In genomic region chr9:134964686-134965085, GRCh38 we compare ENCODE assay signal across 25 cellular contexts. TPM values are rescaled to one million over a fixed set of nuclear protein-coding genes. Genes with fewer than 3 reads are reported as not detected.
DNase-seq lines count a peak whose midpoint lies in the region; ATAC-seq and TF ChIP-seq lines count a peak whose summit lies in the region.
"Had no signal": no experiment of that assay in that cellular context is flagged by ENCODE, and none has a peak within 500 bp of the region (broad histone marks: within the 10 kb centered on the region; RNA-seq: fewer than 3 reads in every experiment).

No MANE protein-coding gene starts in this region.

- H3K4me1 Mint-ChIP-seq in activated T-cell treated with anti-CD3 and anti-CD28 coated beads, Interleukin-2, amount 50 U/mL, for 4 hours (ENCODE audit: low read depth) = no peaks in the 10 kb centered on the region
- no peaks in the 10 kb centered on the region for H3K4me1 Mint-ChIP-seq in endodermal cell
- H3K4me1 Mint-ChIP-seq: CD4-positive, CD25-positive, alpha-beta regulatory T cell had no signal

- ATAC-seq in activated T-cell treated with anti-CD3 and anti-CD28 coated beads, Interleukin-2, amount 50 U/mL, for 4 hours = no peak
- ATAC-seq in upper lobe of right lung = no peak

- H3K9me3 ChIP-seq in endodermal cell (ENCODE audit: control insufficient read depth, low read length) (no peaks in the 10 kb centered on the region), osteoblast (ENCODE audit: low read depth, low read length) (no peaks in the 10 kb centered on the region), upper lobe of right lung (no peaks in the 10 kb centered on the region)
- H3K9me3 ChIP-seq: MG63, SJSA1 had no signal

- H3K9me3 Mint-ChIP-seq in activated T-cell treated with anti-CD3 and anti-CD28 coated beads, Interleukin-2, amount 50 U/mL, for 4 hours = no peaks in the 10 kb centered on the region
- no peaks in the 10 kb centered on the region for H3K9me3 Mint-ChIP-seq in endodermal cell
- H3K9me3 Mint-ChIP-seq: CD4-positive, CD25-positive, alpha-beta regulatory T cell had no signal

- H3K79me2 ChIP-seq in osteoblast (ENCODE audit: insufficient read depth, low read length) = no peaks in the 10 kb centered on the region

- H4K20me1 ChIP-seq in osteoblast (ENCODE audit: insufficient read depth, low read length) = no peaks in the 10 kb centered on the region

- H3K4me1 ChIP-seq in endodermal cell (ENCODE audit: control insufficient read depth, insufficient read depth, low read length) = no peaks in the 10 kb centered on the region
- peaks cover 3% of the 10 kb centered on the region for H3K4me1 ChIP-seq in osteoblast (ENCODE audit: insufficient read depth, low read length)
- peaks cover 4% of the 10 kb centered on the region for H3K4me1 ChIP-seq in upper lobe of right lung
- H3K4me1 ChIP-seq: SJSA1 had no signal

- no peak overlapping the region for H3K4me2 ChIP-seq in osteoblast (ENCODE audit: insufficient read depth, low read length)
- H3K4me2 ChIP-seq: PC-9 had no signal

- TF ChIP-seq CTCF in endodermal cell (conservative IDR thresholded peaks at IDR 0.05) (no peak), osteoblast (IDR thresholded peaks at IDR 0.05; ENCODE audit: extremely low read depth, low read depth, low read length) (no peak), upper lobe of right lung (IDR thresholded peaks at IDR 0.05) (no peak)

- H3K27ac ChIP-seq in endodermal cell (ENCODE audit: low read depth, low read length) (no peak overlapping the region), osteoblast (ENCODE audit: low read depth, low read length) (no peak overlapping the region), upper lobe of right lung (no peak overlapping the region)
- H3K27ac ChIP-seq: PC-9, SJSA1 had no signal

- peak; percentile 3 for DNase-seq in activated T-cell treated with anti-CD3 and anti-CD28 coated beads, Interleukin-2, amount 50 U/mL, for 4 hours
- DNase-seq in activated T-cell treated with anti-CD3 and anti-CD28 coated beads, Interleukin-2, amount 50 U/mL, for 1 hour = no peak
- DNase-seq in endodermal cell = peak; percentile 20
- peak; percentile 78 for DNase-seq in osteoblast (ENCODE audit: insufficient read length, low spot score, missing footprints)
- peak; percentile 11 for DNase-seq in upper lobe of right lung
- no peak for DNase-seq in occipital lobe (lab: John Stamatoyannopoulos, UW)
- no peak for DNase-seq in COLO668 (lab: John Stamatoyannopoulos, UW; ENCODE audit: unreplicated experiment)
- DNase-seq: CD4-positive, CD25-positive, alpha-beta regulatory T cell; IMR-90; KG1; MG63; NCI-H1105 treated with DMSO at 0.1 percent for 48 hours; NCI-H146; NCI-H1930; NCI-H446; NCI-H524 treated with DMSO at 0.1 percent for 48 hours; NCI-H774; PC-9; Right ventricle myocardium superior had no signal

- H3K27me3 ChIP-seq in endodermal cell (ENCODE audit: control insufficient read depth, insufficient read depth, low read length, poor library complexity, severe bottlenecking) (no peaks in the 10 kb centered on the region), osteoblast (ENCODE audit: insufficient read depth, low read length) (no peaks in the 10 kb centered on the region), upper lobe of right lung (peaks cover 10% of the 10 kb centered on the region)
- H3K27me3 ChIP-seq: MG63 had no signal

- no peaks in the 10 kb centered on the region for H3K36me3 Mint-ChIP-seq in activated T-cell treated with anti-CD3 and anti-CD28 coated beads, Interleukin-2, amount 50 U/mL, for 4 hours (ENCODE audit: insufficient read depth)
- no peaks in the 10 kb centered on the region for H3K36me3 Mint-ChIP-seq in endodermal cell (ENCODE audit: low read depth)
- H3K36me3 Mint-ChIP-seq: CD4-positive, CD25-positive, alpha-beta regulatory T cell had no signal

- H3K9ac ChIP-seq in endodermal cell (ENCODE audit: extremely low read depth, low read length, poor library complexity, severe bottlenecking) = no peak overlapping the region

- WGBS in endodermal cell (ENCODE audit: insufficient coverage in 1 of 2, insufficient read length in 1 of 2), 2 experiments = 96 to 100% methylated on average over 3 to 7 of the region's 7 CpGs

- H3K27ac Mint-ChIP-seq in endodermal cell = no peak overlapping the region
- H3K27ac Mint-ChIP-seq: CD4-positive, CD25-positive, alpha-beta regulatory T cell had no signal

- intact Hi-C loops in upper lobe of right lung (cut with DNase I) = no loop called here

- no peak overlapping the region for H3K4me3 ChIP-seq in endodermal cell (ENCODE audit: low read length)
- no peak overlapping the region for H3K4me3 ChIP-seq in osteoblast (ENCODE audit: insufficient read depth, low read length)
- no peak overlapping the region for H3K4me3 ChIP-seq in upper lobe of right lung
- H3K4me3 ChIP-seq: MG63, PC-9, SJSA1 had no signal

- H3K4me3 Mint-ChIP-seq in activated T-cell treated with anti-CD3 and anti-CD28 coated beads, Interleukin-2, amount 50 U/mL, for 4 hours = no peak overlapping the region
- H3K4me3 Mint-ChIP-seq in endodermal cell = no peak overlapping the region
- H3K4me3 Mint-ChIP-seq: CD4-positive, CD25-positive, alpha-beta regulatory T cell had no signal

- H3K27me3 Mint-ChIP-seq in activated T-cell treated with anti-CD3 and anti-CD28 coated beads, Interleukin-2, amount 50 U/mL, for 4 hours (ENCODE audit: low read depth) = peaks cover 8% of the 10 kb centered on the region
- H3K27me3 Mint-ChIP-seq in endodermal cell (ENCODE audit: insufficient read depth) = no peaks in the 10 kb centered on the region
- H3K27me3 Mint-ChIP-seq: CD4-positive, CD25-positive, alpha-beta regulatory T cell had no signal

- H2AFZ ChIP-seq in osteoblast (ENCODE audit: low read length) = no peak overlapping the region
- H2AFZ ChIP-seq: PC-9 had no signal

- H3K36me3 ChIP-seq in endodermal cell (ENCODE audit: control insufficient read depth, insufficient read depth, low read length) = no peaks in the 10 kb centered on the region
- H3K36me3 ChIP-seq in osteoblast (ENCODE audit: insufficient read depth, low read length) = no peaks in the 10 kb centered on the region
- no peaks in the 10 kb centered on the region for H3K36me3 ChIP-seq in upper lobe of right lung
- H3K36me3 ChIP-seq: MG63, SJSA1 had no signal

RNA-seq across cellular contexts. Expression of gene FCN1, which starts 47.0 kb away (rescaled TPM):
- not detected for total RNA-seq in activated T-cell treated with anti-CD3 and anti-CD28 coated beads, Interleukin-2, amount 50 U/mL, for 4 hours
- total RNA-seq in endodermal cell (not detected), osteoblast (not detected in 2 replicates), upper lobe of right lung (63.0 TPM), occipital lobe (1.1 TPM)
- not detected for polyA plus RNA-seq in endodermal cell (2013, experiment 1 of 2)
- polyA plus RNA-seq in endodermal cell (2013, experiment 2 of 2) = not detected
- total RNA-seq: A172; CD4-positive, CD25-positive, alpha-beta regulatory T cell; Daoy; G401; IMR-90; PC-9; RPMI7951; SJSA1 had no signal
- polyA plus RNA-seq: BJ, IMR-90 had no signal

Comparison
In these comparisons a context has a peak if more than half of its experiments do, and no peak if none do; other contexts are left out.
1. DNase-seq: peak in activated T-cell treated with anti-CD3 and anti-CD28 coated beads, Interleukin-2, amount 50 U/mL, for 4 hours (single experiment), endodermal cell (single experiment), osteoblast (single experiment) and upper lobe of right lung (single experiment); none in activated T-cell treated with anti-CD3 and anti-CD28 coated beads, Interleukin-2, amount 50 U/mL, for 1 hour (single experiment), occipital lobe (single experiment) and COLO668 (single experiment).
2. RNA of gene FCN1, which starts 47.0 kb away (total RNA-seq): 63.0 TPM in upper lobe of right lung (single experiment); 1.1 TPM in occipital lobe (single experiment), not detected in activated T-cell treated with anti-CD3 and anti-CD28 coated beads, Interleukin-2, amount 50 U/mL, for 4 hours, not detected in endodermal cell and not detected in osteoblast; every median in the first group is over 10 times any median in the second.